ENCODE assay signal across 25 cellular contexts in the genomic region with DNA sequence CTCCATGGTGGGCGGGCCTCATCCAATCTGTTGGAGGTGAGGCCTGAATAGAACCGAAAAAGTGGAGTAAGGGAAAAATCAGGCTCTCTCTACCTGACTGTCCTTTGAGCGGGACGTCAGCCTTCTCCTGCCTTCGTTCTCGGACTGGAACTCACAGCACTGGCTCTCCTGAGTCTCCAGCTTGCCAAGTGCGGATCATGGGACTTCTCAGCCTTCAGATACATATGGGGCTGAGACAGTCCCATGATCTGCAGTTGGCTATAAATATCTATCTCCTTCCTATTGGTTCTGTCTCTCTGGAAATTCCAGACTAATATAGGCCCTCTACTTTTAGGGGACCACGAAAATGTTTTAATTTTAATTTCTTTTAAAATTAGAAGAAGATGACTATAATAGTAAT. TPM values are rescaled to one million over a fixed set of nuclear protein-coding genes. Genes with fewer than 3 reads are reported as not detected.
"Had no signal": no experiment of that assay in that cellular context is flagged by ENCODE, and none has a peak within 500 bp of the region (broad histone marks: within the 10 kb centered on the region; RNA-seq: fewer than 3 reads in every experiment).

No MANE protein-coding gene starts in this region.

- H3K9me3 ChIP-seq: esophagus squamous epithelium, lower lobe of right lung, ovary, right lobe of liver, suprapubic skin, transverse colon, upper lobe of right lung, uterus had no signal

- DNase-seq: cortex of kidney; effector memory CD8-positive, alpha-beta T cell; erythroblast; esophagus squamous epithelium; foreskin melanocyte; glutamatergic neuron; lower lobe of right lung; natural killer cell; occipital lobe; ovary; retina; right lobe of liver; small intestine; stimulated activated CD4-positive, alpha-beta T cell treated with anti-CD3 and anti-CD28 coated beads, Interleukin-12 subunit alpha, Interleukin-12 subunit beta, amount 100 ng/mL, for 4 hours; stimulated activated CD4-positive, alpha-beta T cell treated with anti-CD3 and anti-CD28 coated beads, Interleukin-1b, Interleukin-23, amount 100 ng/mL, for 48 hours; stimulated activated CD4-positive, alpha-beta T cell treated with anti-CD3 and anti-CD28 coated beads, Interleukin-4, amount 100 ng/mL, for 1 hour; stimulated activated CD8-positive, alpha-beta memory T cell treated with anti-CD3 and anti-CD28 coated beads, Interleukin-4, amount 100 ng/mL, for 48 hours; stimulated activated naive CD4-positive, alpha-beta T cell; stimulated activated naive CD8-positive, alpha-beta T cell treated with anti-CD3 and anti-CD28 coated beads, Interleukin-15, amount 100 ng/mL, for 72 hours; transverse colon; upper lobe of right lung; uterus had no signal

- H3K36me3 ChIP-seq: esophagus squamous epithelium, lower lobe of right lung, ovary, right lobe of liver, suprapubic skin, transverse colon, upper lobe of right lung, uterus had no signal

- H3K27ac ChIP-seq: esophagus squamous epithelium, lower lobe of right lung, ovary, right lobe of liver, suprapubic skin, upper lobe of right lung, uterus had no signal

- H3K27me3 ChIP-seq: esophagus squamous epithelium, ovary, right lobe of liver, transverse colon, upper lobe of right lung, uterus had no signal

- H3K4me3 ChIP-seq: esophagus squamous epithelium, lower lobe of right lung, ovary, right lobe of liver, suprapubic skin, transverse colon, upper lobe of right lung, uterus had no signal

- ATAC-seq: effector memory CD8-positive, alpha-beta T cell; left lobe of liver; lower lobe of right lung; natural killer cell; stimulated activated naive CD8-positive, alpha-beta T cell treated with anti-CD3 and anti-CD28 coated beads, Interleukin-15, amount 100 ng/mL, for 72 hours had no signal

- H3K4me1 ChIP-seq: lower lobe of right lung, right lobe of liver, suprapubic skin, upper lobe of right lung, uterus had no signal

RNA-seq across cellular contexts. Expression of gene PLEK2, which starts 29.7 kb away (rescaled TPM):
- total RNA-seq: natural killer cell had no signal
- polyA plus RNA-seq: neural cell had no signal
